ENCODE assay signal across 1 cellular context in genomic region chr15:50247819-50248650, GRCh38.
TF ChIP-seq lines count a peak whose summit lies in the region.

No MANE protein-coding gene starts in this region.

TF ChIP-seq in GM23338, 12 proteins besides CTCF, POLR2A, EP300 and RAD21 (continued from another document):
- TF ChIP-seq REST (IDR thresholded peaks at IDR 0.05; ENCODE audit: unreplicated experiment) (no peak), NANOG (IDR thresholded peaks at IDR 0.05; ENCODE audit: borderline replicate concordance) (no peak), EZH2 (IDR thresholded peaks at IDR 0.05; ENCODE audit: low read depth, unreplicated experiment) (no peak), JUNB (IDR thresholded peaks at IDR 0.05; ENCODE audit: unreplicated experiment) (no peak)
